In the genomic region with DNA sequence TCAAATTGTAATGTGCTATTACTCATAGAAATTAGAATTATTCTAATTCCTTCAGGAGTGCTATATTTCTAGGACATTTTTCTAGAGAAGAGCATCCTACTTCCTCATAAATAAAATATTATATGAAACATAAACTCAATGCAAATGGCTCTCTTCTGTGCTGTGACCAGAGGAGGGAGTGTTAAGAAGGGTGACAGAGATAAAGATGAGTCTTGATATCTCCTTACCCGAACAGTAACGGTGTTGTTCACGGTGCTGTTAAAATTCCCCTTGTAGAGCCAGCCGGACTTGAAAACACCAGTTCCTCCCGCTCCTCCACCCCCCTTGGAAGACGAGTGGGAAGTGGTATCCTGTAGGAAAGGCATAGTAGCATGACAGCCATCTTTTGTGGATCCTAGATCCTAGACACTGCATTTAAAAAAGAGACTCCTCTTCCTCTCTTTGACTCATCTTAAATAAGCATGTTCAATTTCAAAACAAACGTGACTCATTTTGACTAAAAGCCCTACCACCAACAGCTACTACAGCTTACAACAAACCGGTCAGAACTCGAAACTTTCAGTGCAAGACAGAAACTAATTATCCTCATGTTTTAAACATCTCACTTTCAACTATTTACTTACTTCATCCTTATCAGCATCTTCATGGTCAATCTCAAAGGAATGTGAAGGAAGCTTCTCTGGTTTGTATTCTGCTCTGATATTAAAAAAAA, we compare ENCODE assay signal across 9 cellular contexts.
DNase-seq lines count a peak whose midpoint lies in the region; FAIRE-seq and TF ChIP-seq lines count a peak whose summit lies in the region.
"Had no signal": no experiment of that assay in that cellular context is flagged by ENCODE, and none has a peak within 500 bp of the region (broad histone marks: within the 10 kb centered on the region; RNA-seq: fewer than 3 reads in every experiment).

No MANE protein-coding gene starts in this region.

- peak overlapping the region; percentile 88 for H3K4me2 ChIP-seq in GM23248 (ENCODE audit: unreplicated experiment)
- H3K4me2 ChIP-seq: KMS-11 had no signal

- H3K36me3 ChIP-seq in GM23248 (ENCODE audit: low read depth) (peaks cover 7% of the 10 kb centered on the region; the same call in 1 of the 2 replicates), tibial nerve (peaks cover 0 to 10% (median 0%) of the 10 kb centered on the region in 3 donors)

- no peak for TF ChIP-seq CTCF in fibroblast of mammary gland (conservative IDR thresholded peaks at IDR 0.05; ENCODE audit: control insufficient read depth, insufficient read depth, low read depth, low read length)
- TF ChIP-seq CTCF in tibial nerve (IDR thresholded peaks at IDR 0.05): no peak
- no peak for TF ChIP-seq CTCF in GM13976 (IDR thresholded peaks at IDR 0.05; ENCODE audit: borderline replicate concordance, control extremely low read depth, extremely low read depth, insufficient read depth, missing control alignments)

- 0 out of 2 replicates have a peak, but pooled peaks cover 16% of the 10 kb centered on the region for H3K79me2 ChIP-seq in GM23248 (ENCODE audit: insufficient read depth)

- peak overlapping the region; percentile 36 for H2AFZ ChIP-seq in GM23248

- H3F3A ChIP-seq in GM23248 (ENCODE audit: insufficient read depth): peaks cover 78% of the 10 kb centered on the region

- H3K4me3 ChIP-seq in GM23248 (peak overlapping the region; percentile 51), fibroblast of mammary gland (ENCODE audit: control insufficient read depth, low read depth, low read length) (no peak overlapping the region), tibial nerve (no peak overlapping the region)

- H3K9me3 ChIP-seq in GM23248 (ENCODE audit: low read depth): no peaks in the 10 kb centered on the region
- no peaks in the 10 kb centered on the region for H3K9me3 ChIP-seq in tibial nerve

- H3K9ac ChIP-seq in GM23248: peak overlapping the region; percentile 81
- H3K9ac ChIP-seq: KMS-11 had no signal

- H3K27ac ChIP-seq in GM23248 (peak overlapping the region; percentile 97), tibial nerve (no peak overlapping the region)
- H3K27ac ChIP-seq: KMS-11 had no signal

- 54 to 57% methylated on average over 9 of the region's 9 CpGs for WGBS in GM23248 (ENCODE audit: low coverage in 1 of 2, low lambda C conversion rate in 2 of 2, missing lambda C conversion rate in 2 of 2), 2 experiments
- 68 to 80% methylated on average over 9 of the region's 9 CpGs for WGBS in tibial nerve, 2 donors

- no peaks in the 10 kb centered on the region for H3K9me2 ChIP-seq in GM23248 (ENCODE audit: insufficient read depth)

- TF ChIP-seq EP300 in tibial nerve (IDR thresholded peaks at IDR 0.05): no peak

- no peaks in the 10 kb centered on the region for H4K20me1 ChIP-seq in GM23248 (ENCODE audit: insufficient read depth)

- H3K27me3 ChIP-seq in GM23248 (replicated peaks; ENCODE audit: insufficient read depth): no peaks in the 10 kb centered on the region
- no peaks in the 10 kb centered on the region for H3K27me3 ChIP-seq in tibial nerve

- TF ChIP-seq POLR2A in GM12891 (IDR thresholded peaks at IDR 0.05; ENCODE audit: low read depth, low read length) (no peak), tibial nerve (IDR thresholded peaks at IDR 0.05) (no peak)

- H3K4me1 ChIP-seq in GM23248 (ENCODE audit: insufficient read depth) (peaks cover 65% of the 10 kb centered on the region), tibial nerve (peaks cover 0 to 10% (median 3%) of the 10 kb centered on the region in 4 donors)

- in situ Hi-C loops in GM23248 (cut with MboI) (loop anchor here (25.0 kb wide), 1 partner anchor 751 kb away; no protein-coding TSS in a partner anchor), GM13976 (cut with MboI; ENCODE audit: low sequenced_read_pairs, unreplicated experiment) (no loop called here)

- peak; percentile 67 for FAIRE-seq in GM12891 (lab: Jason Lieb, UNC)

- DNase-seq in GM12891 (ENCODE audit: insufficient read length, low spot score) (no peak), GM23248 (peak; percentile 92), NCI-H226 (peak; percentile 79), fibroblast of mammary gland (ENCODE audit: low read depth) (peak; percentile 92), NCI-H748 treated with DMSO at 0.1 percent for 48 hours (lab: John Stamatoyannopoulos, UW) (no peak), NCI-H187 treated with DMSO at 0.1 percent for 48 hours (lab: John Stamatoyannopoulos, UW) (no peak), tibial nerve (ENCODE audit: low spot score in 2 of 2) (no peak), GM13976 (ENCODE audit: low spot score) (no peak)

TF ChIP-seq in GM12891, 5 proteins besides CTCF, POLR2A, EP300 and RAD21:
- no peak for TF ChIP-seq TAF1 (IDR thresholded peaks at IDR 0.05; ENCODE audit: low read depth, low read length)
- TF ChIP-seq SPI1 (IDR thresholded peaks at IDR 0.05; ENCODE audit: low read depth, low read length): no peak
- no peak for TF ChIP-seq POU2F2 (IDR thresholded peaks at IDR 0.05; ENCODE audit: low read depth, low read length)
- no peak for TF ChIP-seq POLR2AphosphoS5 (IDR thresholded peaks at IDR 0.05; ENCODE audit: low read depth, low read length)
- TF ChIP-seq PAX5 (IDR thresholded peaks at IDR 0.05; ENCODE audit: insufficient read depth, low read length, severe bottlenecking): no peak

Comparison
In these comparisons a context has a peak if more than half of its experiments do, and no peak if none do; other contexts are left out.
1. DNase-seq: peak in GM23248 (single experiment), NCI-H226 (single experiment) and fibroblast of mammary gland (single experiment); none in GM12891 (single experiment), NCI-H748 treated with DMSO at 0.1 percent for 48 hours (single experiment), NCI-H187 treated with DMSO at 0.1 percent for 48 hours (single experiment), tibial nerve (0 of 2) and GM13976 (single experiment).